8 cellular contexts compared by ENCODE assay signal in genomic region chr2:203453858-203454451, GRCh38.
A peak's percentile ranks its signal among the peaks of the same experiment; 100 is the strongest.
DNase-seq lines count a peak whose midpoint lies in the region; ATAC-seq and TF ChIP-seq lines count a peak whose summit lies in the region.

No MANE protein-coding gene starts in this region.

- POLR2A ChIA-PET in AG04449 (lab: Yijun Ruan, JAX) = no interaction called here

- no peak overlapping the region for H3K4me2 ChIP-seq in Karpas-422 (ENCODE audit: low read depth, low read length, poor library complexity, severe bottlenecking)

- 0 to 3% methylated on average over 1 of the region's 1 CpG for WGBS in aorta, 2 donors

- no peaks in the 10 kb centered on the region for H3K79me2 ChIP-seq in Karpas-422 (ENCODE audit: low read length)

- no peaks in the 10 kb centered on the region for H4K20me1 ChIP-seq in Karpas-422 (ENCODE audit: insufficient read depth, low read depth, low read length)

- TF ChIP-seq CTCF in AG04449 (IDR thresholded peaks at IDR 0.05; ENCODE audit: insufficient read depth, low read length, missing control alignments) (peak; percentile 62), GM12865 (IDR thresholded peaks at IDR 0.05; ENCODE audit: insufficient read depth, low read depth, low read length, missing control alignments) (peak; percentile 69), coronary artery (IDR thresholded peaks at IDR 0.05) (peak; percentile 49), lower lobe of right lung (IDR thresholded peaks at IDR 0.05) (peak; percentile 67)

- CTCF ChIA-PET in AG04449 (lab: Yijun Ruan, JAX) = interaction anchor here (0.6 to 4.8 kb wide), 33 partner anchors 10 to 865 kb away, joined by 3 to 50 read pairs (median 4); no protein-coding TSS in a partner anchor

- intact Hi-C loops in lower lobe of right lung (cut with DNase I) (no loop called here), aorta (cut with DNase I) (loop anchor here in 1 of 2 donors (10.0 kb wide), 2 partner anchors 169 to 229 kb away; no protein-coding TSS in a partner anchor)

- H3K27ac ChIP-seq in Karpas-422 (ENCODE audit: low read length) (no peak overlapping the region), coronary artery (peak overlapping the region in 1 of 2 donors; percentile 8), lower lobe of right lung (no peak overlapping the region), aorta (ENCODE audit: low read depth in 1 of 2, low read length in 2 of 2) (no peak overlapping the region)

- H3K4me3 ChIP-seq in AG04449 (ENCODE audit: low read depth, low read length) (no peak overlapping the region), GM12865 (ENCODE audit: low read depth, low read length) (no peak overlapping the region), Karpas-422 (ENCODE audit: low read length) (no peak overlapping the region), coronary artery (no peak overlapping the region), lower lobe of right lung (no peak overlapping the region), aorta (ENCODE audit: low read length in 2 of 2) (no peak overlapping the region)

- DNase-seq in AG04449 (ENCODE audit: low read depth, low spot score) = no peak
- DNase-seq in GM12865 (ENCODE audit: low read depth) = peak; percentile 66
- DNase-seq in Karpas-422 = peak; percentile 85
- DNase-seq in SHP77 treated with DMSO at 0.1 percent for 48 hours (lab: John Stamatoyannopoulos, UW) = peak; percentile 23
- no peak for DNase-seq in coronary artery (ENCODE audit: low spot score)
- DNase-seq in lower lobe of right lung = no peak
- DNase-seq in aorta = no peak

- H3K9me3 ChIP-seq in Karpas-422 (ENCODE audit: low read length) (no peaks in the 10 kb centered on the region), lower lobe of right lung (no peaks in the 10 kb centered on the region), aorta (ENCODE audit: control insufficient read depth, low read length) (no peaks in the 10 kb centered on the region)

- ATAC-seq in lower lobe of right lung (peak; percentile 78 to 79), aorta (ENCODE audit: low FRiP score) (peak; percentile 86), HG02759 (IDR thresholded peaks at IDR 0.05; ENCODE audit: unreplicated experiment) (no peak)

- H3K36me3 ChIP-seq in Karpas-422 (ENCODE audit: insufficient read depth, low read length) (no peaks in the 10 kb centered on the region), lower lobe of right lung (peaks cover 90% of the 10 kb centered on the region), aorta (ENCODE audit: control insufficient read depth in 1 of 2, insufficient read depth in 2 of 2, low read length in 1 of 2) (peaks cover 0 to 5% of the 10 kb centered on the region in 2 donors)

- no peaks in the 10 kb centered on the region for H3K9me2 ChIP-seq in Karpas-422 (replicated peaks; ENCODE audit: insufficient read depth, low read length)

- H3K4me1 ChIP-seq in Karpas-422 (ENCODE audit: low read length) = no peaks in the 10 kb centered on the region
- H3K4me1 ChIP-seq in lower lobe of right lung = peaks cover 18% of the 10 kb centered on the region
- no peaks in the 10 kb centered on the region for H3K4me1 ChIP-seq in aorta (ENCODE audit: control insufficient read depth in 1 of 2, insufficient read depth in 2 of 2, low read length in 2 of 2)

- no peak overlapping the region for H3K9ac ChIP-seq in Karpas-422 (ENCODE audit: low read length)

- H2AFZ ChIP-seq in Karpas-422 (ENCODE audit: low read length) = no peak overlapping the region

- H3K27me3 ChIP-seq in Karpas-422 (ENCODE audit: low read length) (no peaks in the 10 kb centered on the region), lower lobe of right lung (ENCODE audit: low read depth) (no peaks in the 10 kb centered on the region), aorta (ENCODE audit: control insufficient read depth in 1 of 2, insufficient read depth in 2 of 2, low read length in 1 of 2) (no peaks in the 10 kb centered on the region)

Comparison
In these comparisons a context has a peak if more than half of its experiments do, and no peak if none do; other contexts are left out.
1. DNase-seq: peak in GM12865 (single experiment), Karpas-422 (single experiment) and SHP77 treated with DMSO at 0.1 percent for 48 hours (single experiment); none in AG04449 (single experiment), coronary artery (single experiment), lower lobe of right lung (single experiment) and aorta (0 of 2).
2. Peak in every context shown above with its lines, with median percentiles within 50 percentile points of each other: CTCF ChIP-seq.